In the genomic region with DNA sequence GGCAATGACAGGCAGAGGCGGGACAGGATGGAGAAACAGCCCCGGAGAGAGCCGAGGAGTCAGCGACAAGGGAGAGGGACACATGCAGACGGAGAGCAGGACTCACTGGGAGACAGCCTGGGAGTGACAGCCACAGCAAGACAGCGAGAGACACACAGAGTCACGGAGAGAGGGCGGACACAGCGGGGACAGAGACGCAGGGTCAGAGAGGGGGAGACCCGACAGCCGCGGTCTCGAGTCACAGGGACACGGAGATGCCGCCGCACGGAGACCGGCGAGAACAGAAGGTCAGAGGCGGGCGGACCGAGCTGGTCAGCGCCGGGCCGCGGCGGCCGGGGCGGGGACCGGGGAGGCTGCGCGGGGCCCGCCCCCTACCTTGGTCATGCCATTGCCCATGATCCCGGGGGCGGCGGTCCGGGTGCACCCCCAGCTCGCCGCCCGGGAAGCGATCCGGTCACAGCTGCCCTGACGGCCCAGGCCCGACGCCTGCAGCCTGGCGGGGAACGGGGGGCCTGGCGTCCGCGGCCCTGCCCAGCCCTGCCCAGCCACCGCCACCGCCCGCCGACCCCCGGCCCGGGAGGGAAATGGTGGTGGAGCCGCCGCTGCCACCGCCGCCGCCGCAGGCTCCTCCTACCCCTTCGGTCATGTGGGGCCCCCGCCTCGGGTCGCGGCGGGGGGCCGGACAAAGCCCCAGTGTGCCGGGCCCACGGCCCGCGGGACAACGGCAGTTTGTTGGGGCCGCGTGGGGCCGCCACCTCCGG, we compare ENCODE assay signal across 1 cellular context.
TF ChIP-seq lines count a peak whose summit lies in the region.

Gene DUSP15 (minus strand): TSS at position 586 of the 761 bp plus-strand sequence. CDS start 190 bp downstream, at position 396.
Gene TTLL9 (plus strand): TSS at position 693 of the 761 bp plus-strand sequence. CDS start 493 bp downstream, outside the sequence.

TF ChIP-seq in HEK293, 187 proteins besides CTCF, POLR2A, EP300 and RAD21 (continued from another document):
- TF ChIP-seq, protein P1, sequence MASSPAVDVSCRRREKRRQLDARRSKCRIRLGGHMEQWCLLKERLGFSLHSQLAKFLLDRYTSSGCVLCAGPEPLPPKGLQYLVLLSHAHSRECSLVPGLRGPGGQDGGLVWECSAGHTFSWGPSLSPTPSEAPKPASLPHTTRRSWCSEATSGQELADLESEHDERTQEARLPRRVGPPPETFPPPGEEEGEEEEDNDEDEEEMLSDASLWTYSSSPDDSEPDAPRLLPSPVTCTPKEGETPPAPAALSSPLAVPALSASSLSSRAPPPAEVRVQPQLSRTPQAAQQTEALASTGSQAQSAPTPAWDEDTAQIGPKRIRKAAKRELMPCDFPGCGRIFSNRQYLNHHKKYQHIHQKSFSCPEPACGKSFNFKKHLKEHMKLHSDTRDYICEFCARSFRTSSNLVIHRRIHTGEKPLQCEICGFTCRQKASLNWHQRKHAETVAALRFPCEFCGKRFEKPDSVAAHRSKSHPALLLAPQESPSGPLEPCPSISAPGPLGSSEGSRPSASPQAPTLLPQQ (tag by site-specific recombination; IDR thresholded peaks at IDR 0.05): peak; percentile 80; the same call in 1 of the 2 replicates
